25 cellular contexts compared by ENCODE assay signal in the genomic region with DNA sequence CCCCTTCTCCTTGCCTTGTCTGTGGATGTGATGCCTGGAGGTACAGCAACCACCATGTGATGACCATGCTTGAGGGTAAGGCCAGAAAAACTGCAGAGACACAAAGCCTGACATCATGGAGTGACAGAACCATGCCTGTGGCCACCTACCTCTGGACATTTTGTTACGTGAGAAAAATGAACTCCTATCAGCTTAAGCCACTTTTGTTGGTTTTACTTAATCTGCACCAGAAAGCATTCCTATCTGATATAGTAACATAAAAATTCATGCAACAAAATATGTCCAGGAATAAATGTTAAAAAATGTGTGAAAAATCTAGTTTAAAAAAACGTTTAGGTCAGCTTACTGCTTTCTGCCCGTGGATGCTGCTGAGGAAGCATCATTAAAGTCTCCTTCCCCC. TPM values are rescaled to one million over a fixed set of nuclear protein-coding genes. Genes with fewer than 3 reads are reported as not detected.
DNase-seq lines count a peak whose midpoint lies in the region; ATAC-seq and TF ChIP-seq lines count a peak whose summit lies in the region.
"Had no signal": no experiment of that assay in that cellular context is flagged by ENCODE, and none has a peak within 500 bp of the region (broad histone marks: within the 10 kb centered on the region; RNA-seq: fewer than 3 reads in every experiment).

No MANE protein-coding gene starts in this region.

- H3K27me3 ChIP-seq in adipocyte (replicated peaks; ENCODE audit: control insufficient read depth, insufficient read depth, low read length) (no peaks in the 10 kb centered on the region), body of pancreas (no peaks in the 10 kb centered on the region)
- H3K27me3 ChIP-seq: BLaER1, SJCRH30 had no signal

- no peak overlapping the region for H3K4me3 Mint-ChIP-seq in type B pancreatic cell
- H3K4me3 Mint-ChIP-seq: CD4-positive, CD25-positive, alpha-beta regulatory T cell had no signal

- no peaks in the 10 kb centered on the region for H3K4me1 Mint-ChIP-seq in type B pancreatic cell (ENCODE audit: unreplicated experiment)

- H3K4me1 ChIP-seq in adipocyte (ENCODE audit: control insufficient read depth, insufficient read depth, low read length) = no peaks in the 10 kb centered on the region
- no peaks in the 10 kb centered on the region for H3K4me1 ChIP-seq in body of pancreas
- H3K4me1 ChIP-seq: BLaER1, SJCRH30 had no signal

- no peaks in the 10 kb centered on the region for H3K36me3 ChIP-seq in adipocyte (ENCODE audit: control insufficient read depth, insufficient read depth, low read length, severe bottlenecking)
- no peaks in the 10 kb centered on the region for H3K36me3 ChIP-seq in body of pancreas (replicated peaks in 1 of 2; ENCODE audit: insufficient read depth in 1 of 2, low read depth in 2 of 2)

- DNase-seq in AG10803 (ENCODE audit: low read depth) (peak; percentile 2), adipocyte (ENCODE audit: low read depth) (peak; percentile 57), dedifferentiated amniotic fluid mesenchymal stem cell (ENCODE audit: extremely low spot score) (peak; percentile 38), iris pigment epithelial cell (ENCODE audit: low read depth) (peak; percentile 68), type B pancreatic cell (ENCODE audit: extremely low spot score, unreplicated experiment) (no peak), body of pancreas (no peak)
- DNase-seq: 8988T; ACHN; CD4-positive, CD25-positive, alpha-beta regulatory T cell; DMS153; HCEC 1CT; MV-4-11; NCI-H1105 treated with DMSO at 0.1 percent for 48 hours; NCI-H146; NCI-H1930; NCI-H2107; NCI-H446; NCI-H774; PC-3; SJCRH30 had no signal

- H3K9me3 ChIP-seq in adipocyte (ENCODE audit: control insufficient read depth, low read length) = no peaks in the 10 kb centered on the region
- H3K9me3 ChIP-seq in body of pancreas = no peaks in the 10 kb centered on the region
- H3K9me3 ChIP-seq: BLaER1, SJCRH30 had no signal

- H3K36me3 Mint-ChIP-seq in type B pancreatic cell = peaks cover 22% of the 10 kb centered on the region

- peaks cover 6% of the 10 kb centered on the region for H3K9me3 Mint-ChIP-seq in type B pancreatic cell

- no peak overlapping the region for H3K27ac ChIP-seq in body of pancreas
- H3K27ac ChIP-seq: BLaER1, SJCRH30 had no signal

- H3K9ac ChIP-seq in adipocyte (ENCODE audit: low read length) = no peak overlapping the region
- H3K9ac ChIP-seq: BLaER1 had no signal

- TF ChIP-seq CTCF in AG10803 (conservative IDR thresholded peaks at IDR 0.05; ENCODE audit: low read length) (no peak), type B pancreatic cell (conservative IDR thresholded peaks at IDR 0.05) (no peak), body of pancreas (IDR thresholded peaks at IDR 0.05) (no peak)

- H3K27me3 Mint-ChIP-seq in type B pancreatic cell = no peaks in the 10 kb centered on the region
- H3K27me3 Mint-ChIP-seq: CD4-positive, CD25-positive, alpha-beta regulatory T cell had no signal

- H3K4me3 ChIP-seq in AG10803 (ENCODE audit: low read length) (no peak overlapping the region), adipocyte (ENCODE audit: low read length) (no peak overlapping the region), body of pancreas (no peak overlapping the region)
- H3K4me3 ChIP-seq: BLaER1, SJCRH30 had no signal

- TF ChIP-seq POLR2A in body of pancreas (IDR thresholded peaks at IDR 0.05) = no peak

- intact Hi-C loops in body of pancreas (cut with DNase I) = no loop called here

- 48 to 62% methylated on average over 3 of the region's 3 CpGs for whole genome bisulfite sequencing in body of pancreas, 2 donors

- ATAC-seq in HG02798 (IDR thresholded peaks at IDR 0.05; ENCODE audit: poor library complexity, unreplicated experiment) (no peak), body of pancreas (no peak), HG03378 (IDR thresholded peaks at IDR 0.05; ENCODE audit: unreplicated experiment) (no peak)
- ATAC-seq: PC-3 had no signal

- H3K27ac Mint-ChIP-seq in type B pancreatic cell = no peak overlapping the region
- H3K27ac Mint-ChIP-seq: CD4-positive, CD25-positive, alpha-beta regulatory T cell had no signal

RNA-seq across cellular contexts. Expression of a gene that starts 42.6 kb away (rescaled TPM):
- total RNA-seq in type B pancreatic cell (ENCODE audit: low replicate concordance) (0.17 and 0.34 TPM in 2 replicates), body of pancreas (not detected)
- total RNA-seq: CD4-positive, CD25-positive, alpha-beta regulatory T cell; H1; HT-29; SJCRH30 had no signal

RNA-seq across cellular contexts. Expression of a gene that starts 44.2 kb away (rescaled TPM):
- 5.0 and 10.3 TPM in 2 replicates for total RNA-seq in type B pancreatic cell (ENCODE audit: low replicate concordance)
- total RNA-seq in body of pancreas = 1 to 10 TPM in 1 of 2 donors, under 1 TPM in 1; 0.66 to 5.2 TPM

Comparison
In these comparisons a context has a peak if more than half of its experiments do, and no peak if none do; other contexts are left out.
1. DNase-seq: peak in AG10803 (single experiment), adipocyte (single experiment), dedifferentiated amniotic fluid mesenchymal stem cell (single experiment) and iris pigment epithelial cell (single experiment); none in type B pancreatic cell (single experiment) and body of pancreas (0 of 4).